Comparison of ENCODE assay signal across 17 cellular contexts in the genomic region with DNA sequence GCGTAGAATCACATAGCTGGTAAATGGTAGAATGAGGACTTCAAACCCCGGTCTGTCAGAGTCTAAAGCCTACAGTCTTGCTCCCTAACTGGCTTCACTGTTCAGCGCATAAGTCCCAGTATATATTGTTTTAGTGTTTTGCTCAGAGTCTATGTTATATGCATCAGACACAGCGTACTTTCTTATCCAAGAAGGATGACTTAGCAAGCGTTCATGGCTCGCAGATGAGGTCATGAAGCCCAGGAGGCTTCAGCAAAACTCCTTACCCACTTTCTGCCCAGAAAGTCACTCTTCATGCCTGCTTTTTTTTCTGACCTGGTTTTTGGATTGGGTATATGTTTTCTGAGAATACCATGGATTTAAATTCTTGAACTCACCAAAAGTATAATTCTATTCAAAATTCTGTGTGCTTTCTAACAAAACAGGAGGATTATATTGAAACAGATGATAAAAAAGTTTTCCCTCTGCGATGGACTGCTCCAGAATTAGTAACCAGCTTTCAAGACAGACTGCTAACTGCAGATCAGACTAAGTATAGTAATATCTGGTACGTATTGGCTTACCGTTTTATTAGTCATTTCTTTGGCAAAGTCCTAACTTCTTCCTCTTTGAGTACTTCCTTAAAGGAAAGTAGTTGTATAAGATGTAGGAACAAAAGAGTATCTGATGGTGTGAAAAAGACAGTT. TPM values are rescaled to one million over a fixed set of nuclear protein-coding genes. Genes with fewer than 3 reads are reported as not detected.
A peak's percentile ranks its signal among the peaks of the same experiment; 100 is the strongest.
DNase-seq lines count a peak whose midpoint lies in the region; ATAC-seq, FAIRE-seq and TF ChIP-seq lines count a peak whose summit lies in the region.
"Had no signal": no experiment of that assay in that cellular context is flagged by ENCODE, and none has a peak within 500 bp of the region (broad histone marks: within the 10 kb centered on the region; RNA-seq: fewer than 3 reads in every experiment).

No MANE protein-coding gene starts in this region.

- H3K4me3 Mint-ChIP-seq in activated T-helper 17 cell treated with anti-CD3 and anti-CD28 coated beads, Interleukin-2, amount 50 U/mL, for 72 hours: no peak overlapping the region
- H3K4me3 Mint-ChIP-seq: activated naive CD8-positive, alpha-beta T cell treated with anti-CD3 and anti-CD28 coated beads for 36 hours; effector memory CD8-positive, alpha-beta T cell; GM23338; natural killer cell treated with Interleukin-12 subunit alpha and Interleukin-12 subunit beta and Interleukin-15 and Interleukin-18, amount 100 ng/mL, for 72 hours; stimulated activated naive CD8-positive, alpha-beta T cell treated with anti-CD3 and anti-CD28 coated beads, Interleukin-15, amount 100 ng/mL, for 72 hours had no signal

- WGBS in transverse colon (ENCODE audit: low coverage in 1 of 2), 2 donors: 60 to 76% methylated on average over 7 to 9 of the region's 9 CpGs

- DNase-seq in LHCN-M2 (ENCODE audit: low read depth) (peak; percentile 39), keratinocyte (ENCODE audit: low read depth, low spot score) (no peak), transverse colon (no peak), AG08396 (ENCODE audit: low spot score) (no peak)
- DNase-seq: activated CD4-positive, alpha-beta T cell treated with anti-CD3 and anti-CD28 coated beads, Interleukin-2, amount 50 U/mL, for 1 hour; activated naive CD8-positive, alpha-beta T cell treated with anti-CD3 and anti-CD28 coated beads for 36 hours; effector memory CD8-positive, alpha-beta T cell; islet precursor cell; Karpas-422; NCI-H345; stimulated activated CD4-positive, alpha-beta T cell treated with anti-CD3 and anti-CD28 coated beads, Interleukin-2, amount 100 ng/mL, for 48 hours; stimulated activated naive CD8-positive, alpha-beta T cell treated with anti-CD3 and anti-CD28 coated beads, Interleukin-15, amount 100 ng/mL, for 72 hours had no signal

- H3K9me3 ChIP-seq in keratinocyte (ENCODE audit: control insufficient read depth, low read depth, low read length): no peaks in the 10 kb centered on the region
- no peaks in the 10 kb centered on the region for H3K9me3 ChIP-seq in transverse colon

- H3K27me3 ChIP-seq in keratinocyte (ENCODE audit: control insufficient read depth, extremely low read depth, insufficient read depth, low read length) (no peaks in the 10 kb centered on the region), transverse colon (no peaks in the 10 kb centered on the region)

- no peak for TF ChIP-seq EP300 in transverse colon (IDR thresholded peaks at IDR 0.05; ENCODE audit: low read depth)

- TF ChIP-seq CTCF in keratinocyte (optimal IDR thresholded peaks at IDR 0.05 in 1 of 3, IDR thresholded peaks at IDR 0.05 in 1 of 3, conservative IDR thresholded peaks at IDR 0.05 in 1 of 3; ENCODE audit: extremely low read depth in 1 of 3, insufficient read depth in 2 of 3, low read length in 3 of 3): no peak
- TF ChIP-seq CTCF in transverse colon (IDR thresholded peaks at IDR 0.05): no peak

- no peaks in the 10 kb centered on the region for H3K4me1 Mint-ChIP-seq in activated T-helper 17 cell treated with anti-CD3 and anti-CD28 coated beads, Interleukin-2, amount 50 U/mL, for 72 hours

- FAIRE-seq in keratinocyte (lab: Jason Lieb, UNC): no peak

- intact Hi-C loops in transverse colon (cut with DNase I; ENCODE audit: low total_unique reads): no loop called here

- no peak for TF ChIP-seq POLR2A in transverse colon (IDR thresholded peaks at IDR 0.05)

- no peaks in the 10 kb centered on the region for H3K9me1 ChIP-seq in keratinocyte (ENCODE audit: control insufficient read depth, extremely low read depth, insufficient read depth, low read length)

- peaks cover 0 to 10% of the 10 kb centered on the region in 2 experiments for H3K36me3 ChIP-seq in keratinocyte (ENCODE audit: control insufficient read depth in 2 of 2, extremely low read depth in 1 of 2, insufficient read depth in 2 of 2, low read length in 2 of 2)
- peaks cover 0 to 2% (median under 1%) of the 10 kb centered on the region in 4 donors for H3K36me3 ChIP-seq in transverse colon

- no peaks in the 10 kb centered on the region for H3K9me3 Mint-ChIP-seq in activated T-helper 17 cell treated with anti-CD3 and anti-CD28 coated beads, Interleukin-2, amount 50 U/mL, for 72 hours
- H3K9me3 Mint-ChIP-seq: effector memory CD8-positive, alpha-beta T cell; GM23338; natural killer cell treated with Interleukin-12 subunit alpha and Interleukin-12 subunit beta and Interleukin-15 and Interleukin-18, amount 100 ng/mL, for 72 hours had no signal

- dilution Hi-C loops in keratinocyte (cut with MboI; ENCODE audit: extremely low pct_ligation_motif_present, low sequenced_read_pairs): no loop called here

- H3K4me3 ChIP-seq in keratinocyte (ENCODE audit: control insufficient read depth in 2 of 3, extremely low read depth in 1 of 3, insufficient read depth in 2 of 3, low read depth in 1 of 3, low read length in 3 of 3) (no peak overlapping the region), transverse colon (no peak overlapping the region)
- H3K4me3 ChIP-seq: GM23338 had no signal

- H4K20me1 ChIP-seq in keratinocyte (ENCODE audit: control insufficient read depth, extremely low read depth, insufficient read depth, low read length): no peaks in the 10 kb centered on the region

- H3K36me3 Mint-ChIP-seq in activated T-helper 17 cell treated with anti-CD3 and anti-CD28 coated beads, Interleukin-2, amount 50 U/mL, for 72 hours (ENCODE audit: low read depth): peaks cover 52% of the 10 kb centered on the region

- H3K4me1 ChIP-seq in keratinocyte (ENCODE audit: control insufficient read depth, extremely low read depth, insufficient read depth, low read length): peaks cover 3% of the 10 kb centered on the region
- no peaks in the 10 kb centered on the region for H3K4me1 ChIP-seq in transverse colon

- no peak for ATAC-seq in activated T-helper 17 cell treated with anti-CD3 and anti-CD28 coated beads, Interleukin-2, amount 50 U/mL, for 72 hours (replicated peaks)
- ATAC-seq in GM21529 (IDR thresholded peaks at IDR 0.05; ENCODE audit: unreplicated experiment) (no peak), HG02840 (IDR thresholded peaks at IDR 0.05; ENCODE audit: low FRiP score, unreplicated experiment) (no peak)
- ATAC-seq: effector memory CD8-positive, alpha-beta T cell; GM23338; natural killer cell treated with Interleukin-12 subunit alpha and Interleukin-12 subunit beta and Interleukin-15 and Interleukin-18, amount 100 ng/mL, for 72 hours; stimulated activated naive CD8-positive, alpha-beta T cell treated with anti-CD3 and anti-CD28 coated beads, Interleukin-15, amount 100 ng/mL, for 72 hours had no signal

- in situ Hi-C loops in transverse colon (cut with MboI; ENCODE audit: low pct_ligation_motif_present in 1 of 4, low pct_unique_long_range_greater_than_20kb in 1 of 4, low sequenced_read_pairs in 3 of 4): no loop called here

- H3K79me2 ChIP-seq in keratinocyte (ENCODE audit: control insufficient read depth, insufficient read depth, low read length): no peaks in the 10 kb centered on the region

- no peak overlapping the region for H2AFZ ChIP-seq in keratinocyte (ENCODE audit: control insufficient read depth, low read length)
- H2AFZ ChIP-seq: GM23338 had no signal

- peak overlapping the region; percentile 17 for H3K27ac Mint-ChIP-seq in activated T-helper 17 cell treated with anti-CD3 and anti-CD28 coated beads, Interleukin-2, amount 50 U/mL, for 72 hours
- H3K27ac Mint-ChIP-seq: activated naive CD8-positive, alpha-beta T cell treated with anti-CD3 and anti-CD28 coated beads for 36 hours; effector memory CD8-positive, alpha-beta T cell; GM23338; natural killer cell treated with Interleukin-12 subunit alpha and Interleukin-12 subunit beta and Interleukin-15 and Interleukin-18, amount 100 ng/mL, for 72 hours; stimulated activated naive CD8-positive, alpha-beta T cell treated with anti-CD3 and anti-CD28 coated beads, Interleukin-15, amount 100 ng/mL, for 72 hours had no signal

- H3K27me3 Mint-ChIP-seq in activated T-helper 17 cell treated with anti-CD3 and anti-CD28 coated beads, Interleukin-2, amount 50 U/mL, for 72 hours: no peaks in the 10 kb centered on the region
- H3K27me3 Mint-ChIP-seq: activated naive CD8-positive, alpha-beta T cell treated with anti-CD3 and anti-CD28 coated beads for 36 hours; effector memory CD8-positive, alpha-beta T cell; natural killer cell treated with Interleukin-12 subunit alpha and Interleukin-12 subunit beta and Interleukin-15 and Interleukin-18, amount 100 ng/mL, for 72 hours; stimulated activated naive CD8-positive, alpha-beta T cell treated with anti-CD3 and anti-CD28 coated beads, Interleukin-15, amount 100 ng/mL, for 72 hours had no signal

- H3K4me2 ChIP-seq in keratinocyte (ENCODE audit: control insufficient read depth, extremely low read depth, insufficient read depth, low read depth, low read length): no peak overlapping the region
- H3K4me2 ChIP-seq: GM23338 had no signal

- H3K27ac ChIP-seq in keratinocyte (ENCODE audit: control insufficient read depth, insufficient read depth, low read length) (peak overlapping the region; percentile 13), transverse colon (peak overlapping the region in 3 of 4 donors; percentile 11 to 48 (median 23))

- H3K9ac ChIP-seq in keratinocyte (ENCODE audit: control insufficient read depth, extremely low read depth, insufficient read depth, low read length): no peak overlapping the region

RNA-seq across cellular contexts. Expression of a gene that starts 24.6 kb away (rescaled TPM):
- 0.45 TPM in 1 of 2 replicates, not detected in the other for total RNA-seq in LHCN-M2 (2014; rRNA removed)
- polyA plus RNA-seq in LHCN-M2 (2012): 0.15 TPM
- not detected for total RNA-seq in activated T-helper 17 cell treated with anti-CD3 and anti-CD28 coated beads, Interleukin-2, amount 50 U/mL, for 72 hours
- not detected in 3 replicates for polyA plus RNA-seq in keratinocyte
- polyA plus RNA-seq in keratinocyte (2011; ENCODE audit: low read depth): not detected
- polyA plus RNA-seq in keratinocyte (2011; cell fraction: cytosol; rRNA removed): not detected in 2 replicates
- polyA plus RNA-seq in keratinocyte (2011; cell fraction: nucleus; rRNA removed): not detected in 2 replicates
- polyA plus RNA-seq in keratinocyte (2012; ENCODE audit: low replicate concordance): 0.17 TPM in 1 of 2 replicates, not detected in the other
- not detected in 3 replicates for polyA minus RNA-seq in keratinocyte
- polyA minus RNA-seq in keratinocyte (2011; cell fraction: cytosol; rRNA and poly(A)+ RNA removed): not detected
- not detected in 2 replicates for polyA minus RNA-seq in keratinocyte (2011; cell fraction: nucleus; rRNA and poly(A)+ RNA removed)
- 1 to 10 TPM in 2 of 4 donors, not detected in 2; 2.0 to 7.3 TPM for total RNA-seq in transverse colon
